17 cellular contexts compared by ENCODE assay signal in genomic region chr12:1250641-1251040, GRCh38.
"Had no signal": no experiment of that assay in that cellular context is flagged by ENCODE, and none has a peak within 500 bp of the region (broad histone marks: within the 10 kb centered on the region; RNA-seq: fewer than 3 reads in every experiment).

No MANE protein-coding gene starts in this region.

- H3K4me1 ChIP-seq: colonic mucosa had no signal

- H3K36me3 ChIP-seq: colonic mucosa, gastroesophageal sphincter, sigmoid colon, thoracic aorta had no signal

- H3K9me3 ChIP-seq: colonic mucosa, gastroesophageal sphincter, heart left ventricle, sigmoid colon, thoracic aorta had no signal

- H3K4me3 ChIP-seq: colonic mucosa, gastroesophageal sphincter, heart left ventricle, sigmoid colon, thoracic aorta had no signal

- ATAC-seq: activated CD8-positive, alpha-beta T cell treated with anti-CD3 and anti-CD28 coated beads for 36 hours; esophagus mucosa; gastroesophageal sphincter; heart left ventricle; natural killer cell treated with Interleukin-12 subunit alpha and Interleukin-12 subunit beta and Interleukin-15 and Interleukin-18, amount 100 ng/mL, for 72 hours; stimulated activated memory B cell treated with anti-CD40 and anti-IgM and Interleukin-4, amounts not matched to agents 10 μg/mL and 1 μg/mL and 100 μg/mL, for 72 hours had no signal

- H3K27ac ChIP-seq: colonic mucosa, gastroesophageal sphincter, heart left ventricle, sigmoid colon, thoracic aorta had no signal

- H3K27me3 ChIP-seq: colonic mucosa, gastroesophageal sphincter, heart left ventricle, sigmoid colon had no signal

- DNase-seq: activated CD4-positive, alpha-beta T cell treated with anti-CD3 and anti-CD28 coated beads, Interleukin-2, amount 10 ng/mL, durations not matched to agents 24 days and 14 days; activated CD4-positive, CD25-positive, alpha-beta regulatory T cell; activated CD8-positive, alpha-beta T cell treated with anti-CD3 and anti-CD28 coated beads for 36 hours; activated naive CD4-positive, alpha-beta T cell treated with Interleukin-2 at 50 U/mL for 16 hours; activated T-cell treated with anti-CD3 and anti-CD28 coated beads, Interleukin-2, amount 50 U/mL, for 24 hours; anterior cingulate cortex; colonic mucosa; effector CD4-positive, alpha-beta T cell; heart left ventricle; posterior cingulate gyrus; sigmoid colon; stimulated activated CD4-positive, alpha-beta T cell treated with anti-CD3 and anti-CD28 coated beads, Interleukin-4, amount 100 ng/mL, for 24 hours had no signal
